12 cellular contexts compared by ENCODE assay signal in the genomic region with DNA sequence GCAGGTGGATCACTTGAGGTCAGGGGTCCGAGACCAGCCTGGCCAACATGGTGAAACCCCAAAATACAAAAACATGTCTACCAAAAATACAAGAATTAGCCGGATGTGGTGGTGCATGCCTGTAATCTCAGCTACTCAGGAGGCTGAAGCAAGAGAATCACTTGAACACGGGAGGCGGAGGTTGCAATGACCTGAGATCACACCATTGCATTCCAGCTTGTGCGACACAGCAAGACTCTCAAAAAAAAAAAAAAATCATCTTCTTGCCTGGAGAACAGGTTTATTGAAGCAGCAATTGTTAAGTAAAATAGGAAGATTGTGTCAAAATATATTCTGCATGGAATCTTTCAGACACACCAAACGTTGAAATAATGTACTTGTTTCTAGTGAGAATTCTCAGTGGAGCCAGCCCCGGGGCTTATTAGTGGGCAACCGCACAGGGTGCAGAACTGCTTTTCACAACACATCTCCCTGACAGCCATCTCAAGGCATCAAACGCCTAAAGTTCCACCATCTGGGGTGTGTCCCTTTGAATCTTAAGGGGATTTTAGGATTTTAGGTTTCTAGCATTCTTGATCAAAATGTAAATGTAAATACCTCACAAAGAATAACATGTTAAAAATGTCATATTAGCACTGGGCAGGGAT. TPM values are rescaled to one million over a fixed set of nuclear protein-coding genes. Genes with fewer than 3 reads are reported as not detected.
DNase-seq lines count a peak whose midpoint lies in the region; ATAC-seq and TF ChIP-seq lines count a peak whose summit lies in the region.
"Had no signal": no experiment of that assay in that cellular context is flagged by ENCODE, and none has a peak within 500 bp of the region (broad histone marks: within the 10 kb centered on the region; RNA-seq: fewer than 3 reads in every experiment).

No MANE protein-coding gene starts in this region.

- no TSS peak for BruUV-seq in MCF 10A (replicated peaks; lab: Mats Ljungman, UMichigan)

- TF ChIP-seq CTCF in cardiac muscle cell (IDR thresholded peaks at IDR 0.05; ENCODE audit: low read depth, low read length) (no peak), MCF 10A (IDR thresholded peaks at IDR 0.05; ENCODE audit: unreplicated experiment) (no peak), type B pancreatic cell (conservative IDR thresholded peaks at IDR 0.05) (no peak)

- intact Hi-C loops in cardiac septum (cut with DNase I) (no loop called here), MCF 10A (cut with micrococcal nuclease) (loop anchor here (1.0 kb wide), 1 partner anchor 30 kb away; no protein-coding TSS in a partner anchor)
- intact Hi-C loops in activated T-helper 2 cell treated with anti-CD3 and anti-CD28 coated beads, Interferon-gamma antibody, Interleukin-2, Interleukin-4, amounts not matched to agents 10 μg/mL and 5 μg/mL and 100 μg/mL, durations not matched to agents 14 hours and 24 hours and 36 hours (cut with micrococcal nuclease) = no loop called here

- peaks cover 10% of the 10 kb centered on the region for H3K4me1 ChIP-seq in cardiac muscle cell (ENCODE audit: low read depth)

- no peaks in the 10 kb centered on the region for H3K27me3 Mint-ChIP-seq in MCF 10A (ENCODE audit: insufficient read depth, unreplicated experiment)
- no peaks in the 10 kb centered on the region for H3K27me3 Mint-ChIP-seq in type B pancreatic cell
- peaks cover 9% of the 10 kb centered on the region for H3K27me3 Mint-ChIP-seq in activated T-helper 2 cell treated with anti-CD3 and anti-CD28 coated beads, Interferon-gamma antibody, Interleukin-2, Interleukin-4, amounts not matched to agents 10 μg/mL and 5 μg/mL and 100 μg/mL, durations not matched to agents 14 hours and 24 hours and 36 hours (ENCODE audit: low read depth)

- DNase-seq in cardiac muscle cell (ENCODE audit: low read depth in 1 of 2, low spot score in 1 of 2) (peak in 1 of 2 donors; percentile 29), cardiac septum (ENCODE audit: low spot score) (no peak), MCF 10A (ENCODE audit: unreplicated experiment) (peak; percentile 53), islet precursor cell (peak; percentile 70), type B pancreatic cell (ENCODE audit: extremely low spot score, unreplicated experiment) (no peak), NOMO-1 treated with DMSO at 0.1 percent for 48 hours (lab: John Stamatoyannopoulos, UW; ENCODE audit: unreplicated experiment) (no peak)
- DNase-seq in activated T-helper 2 cell treated with anti-CD3 and anti-CD28 coated beads, Interferon-gamma antibody, Interleukin-2, Interleukin-4, amounts not matched to agents 10 μg/mL and 5 μg/mL and 100 μg/mL, durations not matched to agents 14 hours and 24 hours and 36 hours (ENCODE audit: low spot score) = no peak
- DNase-seq: GF-D8; naive thymus-derived CD4-positive, alpha-beta T cell; NCI-H1105 treated with DMSO at 0.1 percent for 48 hours; stimulated activated CD4-positive, alpha-beta T cell treated with anti-CD3 and anti-CD28 coated beads, Interleukin-2, amount 100 ng/mL, for 48 hours had no signal

- no peak for ATAC-seq in HG03159 (IDR thresholded peaks at IDR 0.05; ENCODE audit: unreplicated experiment)
- ATAC-seq: naive thymus-derived CD4-positive, alpha-beta T cell had no signal

- POLR2A ChIA-PET in MCF 10A (lab: Yijun Ruan, JAX) = interaction anchor here (0.7 to 2.9 kb wide), 7 partner anchors 9 to 528 kb away, joined by 3 to 17 read pairs (median 3); no protein-coding TSS in a partner anchor

- H3K36me3 ChIP-seq in cardiac muscle cell = no peaks in the 10 kb centered on the region

- CTCF ChIA-PET in MCF 10A (lab: Yijun Ruan, JAX) = interaction anchor here (0.5 to 1.0 kb wide), 2 partner anchors 11 to 27 kb away, joined by 4 to 5 read pairs; no protein-coding TSS in a partner anchor

- H3K4me1 Mint-ChIP-seq in MCF 10A (ENCODE audit: insufficient read depth, unreplicated experiment) (peaks cover 16% of the 10 kb centered on the region), type B pancreatic cell (ENCODE audit: unreplicated experiment) (peaks cover 19% of the 10 kb centered on the region)
- H3K4me1 Mint-ChIP-seq in activated T-helper 2 cell treated with anti-CD3 and anti-CD28 coated beads, Interferon-gamma antibody, Interleukin-2, Interleukin-4, amounts not matched to agents 10 μg/mL and 5 μg/mL and 100 μg/mL, durations not matched to agents 14 hours and 24 hours and 36 hours (ENCODE audit: low read depth) = no peaks in the 10 kb centered on the region

- H3K4me3 ChIP-seq in cardiac muscle cell = no peak overlapping the region

- no peaks in the 10 kb centered on the region for H3K27me3 ChIP-seq in cardiac muscle cell

- H3K36me3 Mint-ChIP-seq in MCF 10A (ENCODE audit: insufficient read depth, unreplicated experiment) = no peaks in the 10 kb centered on the region
- no peaks in the 10 kb centered on the region for H3K36me3 Mint-ChIP-seq in type B pancreatic cell
- no peaks in the 10 kb centered on the region for H3K36me3 Mint-ChIP-seq in activated T-helper 2 cell treated with anti-CD3 and anti-CD28 coated beads, Interferon-gamma antibody, Interleukin-2, Interleukin-4, amounts not matched to agents 10 μg/mL and 5 μg/mL and 100 μg/mL, durations not matched to agents 14 hours and 24 hours and 36 hours (ENCODE audit: low read depth)
- H3K36me3 Mint-ChIP-seq: naive thymus-derived CD4-positive, alpha-beta T cell had no signal

- H3K4me3 Mint-ChIP-seq in MCF 10A (ENCODE audit: unreplicated experiment) (peak overlapping the region; percentile 4), type B pancreatic cell (peak overlapping the region; percentile 68)
- no peak overlapping the region for H3K4me3 Mint-ChIP-seq in activated T-helper 2 cell treated with anti-CD3 and anti-CD28 coated beads, Interferon-gamma antibody, Interleukin-2, Interleukin-4, amounts not matched to agents 10 μg/mL and 5 μg/mL and 100 μg/mL, durations not matched to agents 14 hours and 24 hours and 36 hours (ENCODE audit: low read depth)
- H3K4me3 Mint-ChIP-seq: naive thymus-derived CD4-positive, alpha-beta T cell had no signal

- H3K9me3 Mint-ChIP-seq in MCF 10A (ENCODE audit: unreplicated experiment) = no peaks in the 10 kb centered on the region
- peaks cover 3% of the 10 kb centered on the region for H3K9me3 Mint-ChIP-seq in type B pancreatic cell
- no peaks in the 10 kb centered on the region for H3K9me3 Mint-ChIP-seq in activated T-helper 2 cell treated with anti-CD3 and anti-CD28 coated beads, Interferon-gamma antibody, Interleukin-2, Interleukin-4, amounts not matched to agents 10 μg/mL and 5 μg/mL and 100 μg/mL, durations not matched to agents 14 hours and 24 hours and 36 hours

- H3K9me3 ChIP-seq in cardiac muscle cell (ENCODE audit: low read depth) = no peaks in the 10 kb centered on the region

- H3K27ac Mint-ChIP-seq in MCF 10A (ENCODE audit: low read depth, unreplicated experiment) (peak overlapping the region; percentile 96), type B pancreatic cell (peak overlapping the region; percentile 99)
- no peak overlapping the region for H3K27ac Mint-ChIP-seq in activated T-helper 2 cell treated with anti-CD3 and anti-CD28 coated beads, Interferon-gamma antibody, Interleukin-2, Interleukin-4, amounts not matched to agents 10 μg/mL and 5 μg/mL and 100 μg/mL, durations not matched to agents 14 hours and 24 hours and 36 hours
- H3K27ac Mint-ChIP-seq: naive thymus-derived CD4-positive, alpha-beta T cell had no signal

- peak overlapping the region; percentile 59 for H3K27ac ChIP-seq in cardiac muscle cell

RNA-seq across cellular contexts. Expression of a gene that starts 28.6 kb away (rescaled TPM):
- total RNA-seq in cardiac muscle cell (58.7 and 75.1 TPM in 2 replicates), cardiac septum (83.1 TPM), MCF 10A (2022) (88.0 and 109 TPM in 2 replicates), type B pancreatic cell (ENCODE audit: low replicate concordance) (77.3 and 109 TPM in 2 replicates)
- 34.3 and 36.5 TPM in 2 replicates for polyA plus RNA-seq in cardiac muscle cell
- 44.3 and 48.8 TPM in 2 replicates for total RNA-seq in activated T-helper 2 cell treated with anti-CD3 and anti-CD28 coated beads, Interferon-gamma antibody, Interleukin-2, Interleukin-4, amounts not matched to agents 10 μg/mL and 5 μg/mL and 100 μg/mL, durations not matched to agents 14 hours and 24 hours and 36 hours

Comparison
In these comparisons a context has a peak if more than half of its experiments do, and no peak if none do; other contexts are left out.
1. DNase-seq: peak in MCF 10A (single experiment) and islet precursor cell (single experiment); none in cardiac septum (single experiment), type B pancreatic cell (single experiment), NOMO-1 treated with DMSO at 0.1 percent for 48 hours (single experiment) and activated T-helper 2 cell treated with anti-CD3 and anti-CD28 coated beads, Interferon-gamma antibody, Interleukin-2, Interleukin-4, amounts not matched to agents 10 μg/mL and 5 μg/mL and 100 μg/mL, durations not matched to agents 14 hours and 24 hours and 36 hours (single experiment).